In the genomic region with DNA sequence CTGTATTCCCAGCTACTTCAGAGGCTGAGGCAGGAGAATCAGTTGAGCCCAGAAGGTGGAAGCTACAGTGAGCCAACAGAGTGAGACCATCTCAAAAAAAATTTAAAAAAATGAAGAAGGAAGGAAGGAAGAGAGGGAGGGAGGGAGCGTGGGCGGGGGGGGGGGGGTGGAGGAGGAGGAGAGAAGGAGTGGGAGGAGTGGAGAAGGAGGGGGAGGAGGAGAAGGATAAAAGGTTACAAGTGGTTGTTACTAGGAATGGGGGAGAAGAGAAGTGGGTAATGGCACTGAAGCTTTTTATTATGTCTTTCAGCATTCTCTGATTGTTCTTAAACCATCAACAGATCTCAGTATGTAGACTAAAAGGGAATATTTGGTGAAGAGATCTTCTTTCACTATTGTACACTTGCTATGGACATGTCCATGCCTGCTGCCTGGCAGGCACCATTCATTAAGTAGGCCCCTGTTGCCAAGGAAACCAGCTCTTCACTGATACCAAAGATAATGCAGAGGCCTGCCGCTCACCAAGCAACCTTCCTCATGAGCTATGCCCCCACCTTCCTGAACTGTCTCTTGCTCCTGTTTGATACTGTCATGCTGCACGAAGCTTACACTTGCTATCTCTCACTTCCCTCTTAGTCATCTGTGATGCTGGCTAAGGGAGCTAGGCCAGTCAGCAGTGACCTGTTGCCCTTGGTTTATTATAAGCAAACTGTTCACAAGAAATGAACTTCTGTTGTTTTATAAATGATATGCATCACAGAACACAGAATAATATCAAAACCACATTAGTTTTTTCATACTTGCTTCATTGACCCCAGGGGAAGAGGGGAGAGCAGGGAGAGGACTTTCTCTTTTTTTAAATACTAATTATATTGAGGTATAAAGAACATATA, we compare ENCODE assay signal across 8 cellular contexts. TPM values are rescaled to one million over a fixed set of nuclear protein-coding genes. Genes with fewer than 3 reads are reported as not detected.
DNase-seq lines count a peak whose midpoint lies in the region; ATAC-seq lines count a peak whose summit lies in the region.

No MANE protein-coding gene starts in this region.

- H3K4me1 Mint-ChIP-seq in T-helper 2 cell treated with Interferon-gamma antibody and Interleukin-4, amounts not matched to agents 5 μg/mL and 100 μg/mL, for 36 hours (ENCODE audit: low read depth) = peaks cover 35% of the 10 kb centered on the region
- H3K4me1 Mint-ChIP-seq in effector memory CD8-positive, alpha-beta T cell (ENCODE audit: low read depth in 2 of 2) = peaks cover 9 to 12% of the 10 kb centered on the region in 2 donors
- peaks cover 28 to 31% (median 28%) of the 10 kb centered on the region in 3 donors for H3K4me1 Mint-ChIP-seq in naive B cell

- ATAC-seq in GM18868 (IDR thresholded peaks at IDR 0.05; ENCODE audit: unreplicated experiment) (peak; percentile 100), HG02973 (IDR thresholded peaks at IDR 0.05; ENCODE audit: unreplicated experiment) (peak; percentile 99), naive B cell (ENCODE audit: low read depth in 2 of 2) (peak; percentile 97 to 99)
- ATAC-seq in effector memory CD8-positive, alpha-beta T cell (replicated peaks) = peak; percentile 96

- DNase-seq in AML-193 (lab: John Stamatoyannopoulos, UW) (peak; percentile 73 to 91), NCI-H1694 (lab: John Stamatoyannopoulos, UW) (peak; percentile 27), naive B cell (peak; percentile 69), G401 (ENCODE audit: low spot score) (no peak)
- DNase-seq in T-helper 2 cell treated with Interferon-gamma antibody and Interleukin-4, amounts not matched to agents 5 μg/mL and 100 μg/mL, for 36 hours (ENCODE audit: low spot score) = peak; percentile 73
- DNase-seq in effector memory CD8-positive, alpha-beta T cell = peak in 2 of 3 experiments; percentile 10 to 29

- in situ Hi-C loops in G401 (cut with HindIII; ENCODE audit: low sequenced_read_pairs) = no loop called here

- H3K4me3 Mint-ChIP-seq in T-helper 2 cell treated with Interferon-gamma antibody and Interleukin-4, amounts not matched to agents 5 μg/mL and 100 μg/mL, for 36 hours = peak overlapping the region; percentile 55
- no peak overlapping the region for H3K4me3 Mint-ChIP-seq in effector memory CD8-positive, alpha-beta T cell
- H3K4me3 Mint-ChIP-seq in naive B cell = peak overlapping the region in 6 of 8 donors; percentile 25 to 73 (median 67)

- H3K27me3 Mint-ChIP-seq in T-helper 2 cell treated with Interferon-gamma antibody and Interleukin-4, amounts not matched to agents 5 μg/mL and 100 μg/mL, for 36 hours (ENCODE audit: low read depth) = no peaks in the 10 kb centered on the region
- H3K27me3 Mint-ChIP-seq in effector memory CD8-positive, alpha-beta T cell = no peaks in the 10 kb centered on the region
- H3K27me3 Mint-ChIP-seq in naive B cell = no peaks in the 10 kb centered on the region

- H3K27ac Mint-ChIP-seq in T-helper 2 cell treated with Interferon-gamma antibody and Interleukin-4, amounts not matched to agents 5 μg/mL and 100 μg/mL, for 36 hours = peak overlapping the region; percentile 84
- peak overlapping the region; percentile 70 to 93 for H3K27ac Mint-ChIP-seq in effector memory CD8-positive, alpha-beta T cell
- peak overlapping the region; percentile 87 to 98 (median 96) for H3K27ac Mint-ChIP-seq in naive B cell

- H3K9me3 Mint-ChIP-seq in T-helper 2 cell treated with Interferon-gamma antibody and Interleukin-4, amounts not matched to agents 5 μg/mL and 100 μg/mL, for 36 hours = no peaks in the 10 kb centered on the region
- H3K9me3 Mint-ChIP-seq in effector memory CD8-positive, alpha-beta T cell = no peaks in the 10 kb centered on the region
- no peaks in the 10 kb centered on the region for H3K9me3 Mint-ChIP-seq in naive B cell

- peaks cover 11% of the 10 kb centered on the region for H3K36me3 Mint-ChIP-seq in T-helper 2 cell treated with Interferon-gamma antibody and Interleukin-4, amounts not matched to agents 5 μg/mL and 100 μg/mL, for 36 hours (ENCODE audit: low read depth)
- peaks cover 2% of the 10 kb centered on the region for H3K36me3 Mint-ChIP-seq in effector memory CD8-positive, alpha-beta T cell (ENCODE audit: insufficient read depth)
- H3K36me3 Mint-ChIP-seq in naive B cell = no peaks in the 10 kb centered on the region

RNA-seq across cellular contexts. Expression of gene EPM2AIP1, which starts 23.1 kb away (rescaled TPM):
- 10 to 100 TPM in 1 of 6 donors, 1 to 10 TPM in 5; 6.9 to 13.7 (median 7.4) TPM for polyA plus RNA-seq in naive B cell (ENCODE audit: low read depth in 6 of 6)
- total RNA-seq in G401 (2014; rRNA removed; shearing (Covaris generic)) = 11.4 and 14.7 TPM in 2 replicates

RNA-seq across cellular contexts. Expression of gene MLH1, which starts 23.5 kb away (rescaled TPM):
- polyA plus RNA-seq in naive B cell (ENCODE audit: low read depth in 6 of 6) = 10 to 100 TPM; 24.4 to 39.9 (median 26.7) TPM
- 82.5 and 84.7 TPM in 2 replicates for total RNA-seq in G401 (2014; rRNA removed; shearing (Covaris generic))

RNA-seq across cellular contexts. Expression of gene TRANK1, which starts 24.9 kb away (rescaled TPM):
- polyA plus RNA-seq in naive B cell (ENCODE audit: low read depth in 6 of 6) = 10 to 100 TPM in 5 of 6 donors, under 1 TPM in 1; 0.56 to 25.1 (median 20.4) TPM
- 0.18 and 0.44 TPM in 2 replicates for total RNA-seq in G401 (2014; rRNA removed; shearing (Covaris generic))

Comparison
In these comparisons a context has a peak if more than half of its experiments do, and no peak if none do; other contexts are left out.
1. H3K4me3 Mint-ChIP-seq: peak in T-helper 2 cell treated with Interferon-gamma antibody and Interleukin-4, amounts not matched to agents 5 μg/mL and 100 μg/mL, for 36 hours (single experiment) and naive B cell (6 of 8); none in effector memory CD8-positive, alpha-beta T cell (0 of 2).
2. Peak in every context shown above with its lines, with median percentiles within 50 percentile points of each other: ATAC-seq and H3K27ac Mint-ChIP-seq.